1 cellular context compared by ENCODE assay signal in genomic region chr5:89279458-89280036, GRCh38.
TF ChIP-seq lines count a peak whose summit lies in the region.

No MANE protein-coding gene starts in this region.

TF ChIP-seq in GM12878, 131 proteins besides CTCF, POLR2A, EP300 and RAD21 (continued from another document):
- no peak for TF ChIP-seq CEBPZ (IDR thresholded peaks at IDR 0.05; ENCODE audit: low read depth, low read length)
TF ChIP-seq in GM12878: peak in this region for 1.
